1 cellular context compared by ENCODE assay signal in genomic region chr5:32585446-32586250, GRCh38.
TF ChIP-seq lines count a peak whose summit lies in the region.

SUB1 (plus strand) TSS chr5:32585557; CDS start chr5:32588513, 2,956 bp downstream.

TF ChIP-seq in HepG2, 621 proteins besides CTCF, POLR2A, EP300 and RAD21 (continued from another document and continues in another):
- TF ChIP-seq, protein P1, sequence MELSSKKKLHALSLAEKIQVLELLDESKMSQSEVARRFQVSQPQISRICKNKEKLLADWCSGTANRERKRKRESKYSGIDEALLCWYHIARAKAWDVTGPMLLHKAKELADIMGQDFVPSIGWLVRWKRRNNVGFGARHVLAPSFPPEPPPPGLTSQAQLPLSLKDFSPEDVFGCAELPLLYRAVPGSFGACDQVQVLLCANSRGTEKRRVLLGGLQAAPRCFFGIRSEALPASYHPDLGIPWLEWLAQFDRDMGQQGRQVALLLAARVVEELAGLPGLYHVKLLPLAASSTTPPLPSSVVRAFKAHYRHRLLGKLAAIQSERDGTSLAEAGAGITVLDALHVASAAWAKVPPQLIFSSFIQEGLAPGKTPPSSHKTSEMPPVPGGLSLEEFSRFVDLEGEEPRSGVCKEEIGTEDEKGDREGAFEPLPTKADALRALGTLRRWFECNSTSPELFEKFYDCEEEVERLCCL (CRISPR knock-in tag; IDR thresholded peaks at IDR 0.05; ENCODE audit: borderline replicate concordance) = no peak
- TF ChIP-seq ZNF709 (CRISPR knock-in tag; IDR thresholded peaks at IDR 0.05) (no peak), ZC3H4 (CRISPR knock-in tag; IDR thresholded peaks at IDR 0.05; ENCODE audit: borderline replicate concordance) (no peak; the same call in 1 of the 2 replicates), SOX6 (IDR thresholded peaks at IDR 0.05) (no peak), SOX6 (CRISPR knock-in tag; IDR thresholded peaks at IDR 0.05) (peak; percentile 68), ZNF513 (CRISPR knock-in tag; conservative IDR thresholded peaks at IDR 0.05) (no peak), RCOR2 (CRISPR knock-in tag; IDR thresholded peaks at IDR 0.05) (no peak), GATA4 (IDR thresholded peaks at IDR 0.05; ENCODE audit: borderline replicate concordance, low read depth) (no peak), STAG1 (CRISPR knock-in tag; IDR thresholded peaks at IDR 0.05) (no peak; the same call in none of the 2 replicates), ZNF546 (CRISPR knock-in tag; conservative IDR thresholded peaks at IDR 0.05) (peak; percentile 64; the same call in 1 of the 2 replicates), JUNB (CRISPR knock-in tag; IDR thresholded peaks at IDR 0.05; ENCODE audit: borderline replicate concordance) (no peak), MYNN (CRISPR knock-in tag; IDR thresholded peaks at IDR 0.05; ENCODE audit: low read depth) (no peak), RFX1 (IDR thresholded peaks at IDR 0.05) (no peak), PHF8 (CRISPR knock-in tag; IDR thresholded peaks at IDR 0.05) (peak; percentile 64), ZFP1 (CRISPR knock-in tag; IDR thresholded peaks at IDR 0.05) (0 out of 2 replicates have a peak, but pooled peaks have one; percentile 8), ZNF770 (CRISPR knock-in tag; IDR thresholded peaks at IDR 0.05) (no peak), HOXD1 (CRISPR knock-in tag; IDR thresholded peaks at IDR 0.05) (no peak), KAT2B (IDR thresholded peaks at IDR 0.05; ENCODE audit: borderline replicate concordance, low read depth, low read length) (no peak), CBX5 (CRISPR knock-in tag; IDR thresholded peaks at IDR 0.05; ENCODE audit: borderline replicate concordance) (peak; percentile 57; the same call in 1 of the 2 replicates), ZNF589 (CRISPR knock-in tag; conservative IDR thresholded peaks at IDR 0.05) (peak; percentile 64; the same call in 1 of the 2 replicates), KDM3A (CRISPR knock-in tag; IDR thresholded peaks at IDR 0.05; ENCODE audit: low read depth) (peak; percentile 13; the same call in 1 of the 2 replicates), ZNF704 (CRISPR knock-in tag; IDR thresholded peaks at IDR 0.05; ENCODE audit: borderline replicate concordance) (no peak), ZZZ3 (CRISPR knock-in tag; IDR thresholded peaks at IDR 0.05; ENCODE audit: borderline replicate concordance) (no peak), ZNF333 (CRISPR knock-in tag; IDR thresholded peaks at IDR 0.05; ENCODE audit: borderline replicate concordance) (no peak; the same call in 1 of the 2 replicates), ZNF230 (CRISPR knock-in tag; IDR thresholded peaks at IDR 0.05) (no peak), ZSCAN9 (CRISPR knock-in tag; IDR thresholded peaks at IDR 0.05; ENCODE audit: borderline replicate concordance) (peak; percentile 67), NCOA1 (CRISPR knock-in tag; IDR thresholded peaks at IDR 0.05) (no peak), U2AF1 (optimal IDR thresholded peaks at IDR 0.05; ENCODE audit: low read depth, low read length) (no peak), SATB2 (CRISPR knock-in tag; IDR thresholded peaks at IDR 0.05) (no peak), MYC (CRISPR knock-in tag; IDR thresholded peaks at IDR 0.05; ENCODE audit: borderline replicate concordance) (peak; percentile 46), ZFP37 (CRISPR knock-in tag; IDR thresholded peaks at IDR 0.05; ENCODE audit: borderline replicate concordance) (no peak), ZNF496 (CRISPR knock-in tag; IDR thresholded peaks at IDR 0.05; ENCODE audit: insufficient replicate concordance) (no peak), ZSCAN30 (CRISPR knock-in tag; IDR thresholded peaks at IDR 0.05) (no peak), ZFAT (CRISPR knock-in tag; conservative IDR thresholded peaks at IDR 0.05) (no peak), NAIF1 (CRISPR knock-in tag; IDR thresholded peaks at IDR 0.05; ENCODE audit: borderline replicate concordance) (no peak), ZNF530 (CRISPR knock-in tag; IDR thresholded peaks at IDR 0.05; ENCODE audit: low read depth) (no peak), DMAP1 (CRISPR knock-in tag; IDR thresholded peaks at IDR 0.05) (peak; percentile 56; the same call in 1 of the 2 replicates), ZNF567 (CRISPR knock-in tag; IDR thresholded peaks at IDR 0.05; ENCODE audit: borderline replicate concordance) (no peak), ZNF678 (CRISPR knock-in tag; IDR thresholded peaks at IDR 0.05) (no peak), ASH2L (IDR thresholded peaks at IDR 0.05; ENCODE audit: insufficient read length, low read depth, low read length) (peak; percentile 75), ZNF234 (CRISPR knock-in tag; conservative IDR thresholded peaks at IDR 0.05) (0 out of 2 replicates have a peak, but pooled peaks have one; percentile 26), ZNF724P (CRISPR knock-in tag; IDR thresholded peaks at IDR 0.05; ENCODE audit: borderline replicate concordance) (no peak), BORCS8-MEF2B (CRISPR knock-in tag; IDR thresholded peaks at IDR 0.05) (peak; percentile 63; the same call in 1 of the 2 replicates), HMG20A (CRISPR knock-in tag; IDR thresholded peaks at IDR 0.05; ENCODE audit: borderline replicate concordance) (no peak), EZH2 (conservative IDR thresholded peaks at IDR 0.05; ENCODE audit: low read depth, low read length) (no peak), ZNF720 (CRISPR knock-in tag; IDR thresholded peaks at IDR 0.05) (no peak), ZBTB21 (CRISPR knock-in tag; IDR thresholded peaks at IDR 0.05) (no peak), MAFF (IDR thresholded peaks at IDR 0.05; ENCODE audit: low read depth, low read length) (no peak), RFX5 (IDR thresholded peaks at IDR 0.05; ENCODE audit: low read depth, low read length) (no peak), ZFP91 (CRISPR knock-in tag; IDR thresholded peaks at IDR 0.05; ENCODE audit: borderline replicate concordance) (peak; percentile 100), GLI4 (CRISPR knock-in tag; IDR thresholded peaks at IDR 0.05; ENCODE audit: borderline replicate concordance) (no peak), ZNF20 (CRISPR knock-in tag; IDR thresholded peaks at IDR 0.05) (no peak), ZNF430 (CRISPR knock-in tag; IDR thresholded peaks at IDR 0.05) (peak; percentile 48; the same call in 1 of the 2 replicates), REPIN1 (CRISPR knock-in tag; IDR thresholded peaks at IDR 0.05; ENCODE audit: borderline replicate concordance, low read depth) (peak; percentile 47; the same call in 1 of the 2 replicates), NR3C1 (CRISPR knock-in tag; IDR thresholded peaks at IDR 0.05) (no peak)
- TF ChIP-seq, protein P2, sequence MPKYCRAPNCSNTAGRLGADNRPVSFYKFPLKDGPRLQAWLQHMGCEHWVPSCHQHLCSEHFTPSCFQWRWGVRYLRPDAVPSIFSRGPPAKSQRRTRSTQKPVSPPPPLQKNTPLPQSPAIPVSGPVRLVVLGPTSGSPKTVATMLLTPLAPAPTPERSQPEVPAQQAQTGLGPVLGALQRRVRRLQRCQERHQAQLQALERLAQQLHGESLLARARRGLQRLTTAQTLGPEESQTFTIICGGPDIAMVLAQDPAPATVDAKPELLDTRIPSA (CRISPR knock-in tag; IDR thresholded peaks at IDR 0.05; ENCODE audit: borderline replicate concordance) = no peak; the same call in 1 of the 2 replicates
- TF ChIP-seq, protein P3, sequence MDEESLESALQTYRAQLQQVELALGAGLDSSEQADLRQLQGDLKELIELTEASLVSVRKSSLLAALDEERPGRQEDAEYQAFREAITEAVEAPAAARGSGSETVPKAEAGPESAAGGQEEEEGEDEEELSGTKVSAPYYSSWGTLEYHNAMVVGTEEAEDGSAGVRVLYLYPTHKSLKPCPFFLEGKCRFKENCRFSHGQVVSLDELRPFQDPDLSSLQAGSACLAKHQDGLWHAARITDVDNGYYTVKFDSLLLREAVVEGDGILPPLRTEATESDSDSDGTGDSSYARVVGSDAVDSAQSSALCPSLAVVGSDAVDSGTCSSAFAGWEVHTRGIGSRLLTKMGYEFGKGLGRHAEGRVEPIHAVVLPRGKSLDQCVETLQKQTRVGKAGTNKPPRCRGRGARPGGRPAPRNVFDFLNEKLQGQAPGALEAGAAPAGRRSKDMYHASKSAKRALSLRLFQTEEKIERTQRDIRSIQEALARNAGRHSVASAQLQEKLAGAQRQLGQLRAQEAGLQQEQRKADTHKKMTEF (CRISPR knock-in tag; IDR thresholded peaks at IDR 0.05) = peak; percentile 74; the same call in 1 of the 2 replicates
- TF ChIP-seq, protein P4, sequence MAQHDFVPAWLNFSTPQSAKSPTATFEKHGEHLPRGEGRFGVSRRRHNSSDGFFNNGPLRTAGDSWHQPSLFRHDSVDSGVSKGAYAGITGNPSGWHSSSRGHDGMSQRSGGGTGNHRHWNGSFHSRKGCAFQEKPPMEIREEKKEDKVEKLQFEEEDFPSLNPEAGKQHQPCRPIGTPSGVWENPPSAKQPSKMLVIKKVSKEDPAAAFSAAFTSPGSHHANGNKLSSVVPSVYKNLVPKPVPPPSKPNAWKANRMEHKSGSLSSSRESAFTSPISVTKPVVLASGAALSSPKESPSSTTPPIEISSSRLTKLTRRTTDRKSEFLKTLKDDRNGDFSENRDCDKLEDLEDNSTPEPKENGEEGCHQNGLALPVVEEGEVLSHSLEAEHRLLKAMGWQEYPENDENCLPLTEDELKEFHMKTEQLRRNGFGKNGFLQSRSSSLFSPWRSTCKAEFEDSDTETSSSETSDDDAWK (CRISPR knock-in tag; IDR thresholded peaks at IDR 0.05) = no peak
- TF ChIP-seq, protein P5, sequence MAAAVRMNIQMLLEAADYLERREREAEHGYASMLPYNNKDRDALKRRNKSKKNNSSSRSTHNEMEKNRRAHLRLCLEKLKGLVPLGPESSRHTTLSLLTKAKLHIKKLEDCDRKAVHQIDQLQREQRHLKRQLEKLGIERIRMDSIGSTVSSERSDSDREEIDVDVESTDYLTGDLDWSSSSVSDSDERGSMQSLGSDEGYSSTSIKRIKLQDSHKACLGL (CRISPR knock-in tag; IDR thresholded peaks at IDR 0.05) = peak; percentile 47; the same call in 1 of the 2 replicates
- TF ChIP-seq, protein P6, sequence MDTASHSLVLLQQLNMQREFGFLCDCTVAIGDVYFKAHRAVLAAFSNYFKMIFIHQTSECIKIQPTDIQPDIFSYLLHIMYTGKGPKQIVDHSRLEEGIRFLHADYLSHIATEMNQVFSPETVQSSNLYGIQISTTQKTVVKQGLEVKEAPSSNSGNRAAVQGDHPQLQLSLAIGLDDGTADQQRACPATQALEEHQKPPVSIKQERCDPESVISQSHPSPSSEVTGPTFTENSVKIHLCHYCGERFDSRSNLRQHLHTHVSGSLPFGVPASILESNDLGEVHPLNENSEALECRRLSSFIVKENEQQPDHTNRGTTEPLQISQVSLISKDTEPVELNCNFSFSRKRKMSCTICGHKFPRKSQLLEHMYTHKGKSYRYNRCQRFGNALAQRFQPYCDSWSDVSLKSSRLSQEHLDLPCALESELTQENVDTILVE (CRISPR knock-in tag; IDR thresholded peaks at IDR 0.05) = 0 out of 2 replicates have a peak, but pooled peaks have one; percentile 21
- TF ChIP-seq, protein P7, sequence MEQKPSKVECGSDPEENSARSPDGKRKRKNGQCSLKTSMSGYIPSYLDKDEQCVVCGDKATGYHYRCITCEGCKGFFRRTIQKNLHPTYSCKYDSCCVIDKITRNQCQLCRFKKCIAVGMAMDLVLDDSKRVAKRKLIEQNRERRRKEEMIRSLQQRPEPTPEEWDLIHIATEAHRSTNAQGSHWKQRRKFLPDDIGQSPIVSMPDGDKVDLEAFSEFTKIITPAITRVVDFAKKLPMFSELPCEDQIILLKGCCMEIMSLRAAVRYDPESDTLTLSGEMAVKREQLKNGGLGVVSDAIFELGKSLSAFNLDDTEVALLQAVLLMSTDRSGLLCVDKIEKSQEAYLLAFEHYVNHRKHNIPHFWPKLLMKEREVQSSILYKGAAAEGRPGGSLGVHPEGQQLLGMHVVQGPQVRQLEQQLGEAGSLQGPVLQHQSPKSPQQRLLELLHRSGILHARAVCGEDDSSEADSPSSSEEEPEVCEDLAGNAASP (CRISPR knock-in tag; IDR thresholded peaks at IDR 0.05; ENCODE audit: borderline replicate concordance) = peak; percentile 40; the same call in 1 of the 2 replicates
